Comparison of ENCODE assay signal across 23 cellular contexts in genomic region chr5:164650427-164650826, GRCh38.
DNase-seq lines count a peak whose midpoint lies in the region; ATAC-seq lines count a peak whose summit lies in the region.
"Had no signal": no experiment of that assay in that cellular context is flagged by ENCODE, and none has a peak within 500 bp of the region (broad histone marks: within the 10 kb centered on the region; RNA-seq: fewer than 3 reads in every experiment).

No MANE protein-coding gene starts in this region.

- H3K4me3 Mint-ChIP-seq in effector memory CD8-positive, alpha-beta T cell = no peak overlapping the region
- no peak overlapping the region for H3K4me3 Mint-ChIP-seq in stimulated activated memory B cell treated with anti-CD40 and anti-IgM and Interleukin-4, amounts not matched to agents 10 μg/mL and 1 μg/mL and 100 μg/mL, for 72 hours
- H3K4me3 Mint-ChIP-seq: CD4-positive, alpha-beta T cell had no signal

- peak; percentile 45 for ATAC-seq in GM18868 (IDR thresholded peaks at IDR 0.05; ENCODE audit: unreplicated experiment)
- peak; percentile 43 for ATAC-seq in GM21381 (IDR thresholded peaks at IDR 0.05; ENCODE audit: unreplicated experiment)
- peak; percentile 63 for ATAC-seq in HG02798 (IDR thresholded peaks at IDR 0.05; ENCODE audit: poor library complexity, unreplicated experiment)
- no peak for ATAC-seq in effector memory CD8-positive, alpha-beta T cell (replicated peaks)
- no peak for ATAC-seq in stimulated activated memory B cell treated with anti-CD40 and anti-IgM and Interleukin-4, amounts not matched to agents 10 μg/mL and 1 μg/mL and 100 μg/mL, for 72 hours
- ATAC-seq: A549, HCT116 had no signal

- no peaks in the 10 kb centered on the region for H3K4me1 Mint-ChIP-seq in effector memory CD8-positive, alpha-beta T cell (ENCODE audit: low read depth in 2 of 2)
- H3K4me1 Mint-ChIP-seq in stimulated activated memory B cell treated with anti-CD40 and anti-IgM and Interleukin-4, amounts not matched to agents 10 μg/mL and 1 μg/mL and 100 μg/mL, for 72 hours = no peaks in the 10 kb centered on the region

- H3K27me3 Mint-ChIP-seq in effector memory CD8-positive, alpha-beta T cell = no peaks in the 10 kb centered on the region
- no peaks in the 10 kb centered on the region for H3K27me3 Mint-ChIP-seq in stimulated activated memory B cell treated with anti-CD40 and anti-IgM and Interleukin-4, amounts not matched to agents 10 μg/mL and 1 μg/mL and 100 μg/mL, for 72 hours
- H3K27me3 Mint-ChIP-seq: CD4-positive, alpha-beta T cell had no signal

- no peak overlapping the region for H3K27ac Mint-ChIP-seq in effector memory CD8-positive, alpha-beta T cell
- H3K27ac Mint-ChIP-seq in stimulated activated memory B cell treated with anti-CD40 and anti-IgM and Interleukin-4, amounts not matched to agents 10 μg/mL and 1 μg/mL and 100 μg/mL, for 72 hours = no peak overlapping the region
- H3K27ac Mint-ChIP-seq: CD4-positive, alpha-beta T cell had no signal

- H3K36me3 Mint-ChIP-seq in effector memory CD8-positive, alpha-beta T cell (ENCODE audit: insufficient read depth) = no peaks in the 10 kb centered on the region
- no peaks in the 10 kb centered on the region for H3K36me3 Mint-ChIP-seq in stimulated activated memory B cell treated with anti-CD40 and anti-IgM and Interleukin-4, amounts not matched to agents 10 μg/mL and 1 μg/mL and 100 μg/mL, for 72 hours

- peaks cover 4 to 7% of the 10 kb centered on the region in 2 donors for H3K9me3 Mint-ChIP-seq in effector memory CD8-positive, alpha-beta T cell
- H3K9me3 Mint-ChIP-seq in stimulated activated memory B cell treated with anti-CD40 and anti-IgM and Interleukin-4, amounts not matched to agents 10 μg/mL and 1 μg/mL and 100 μg/mL, for 72 hours = peaks cover under 1% of the 10 kb centered on the region

- DNase-seq in effector memory CD8-positive, alpha-beta T cell = no peak
- DNase-seq in retina (no peak), NCI-H2107 (lab: John Stamatoyannopoulos, UW) (no peak)
- DNase-seq: AML-193; CD4-positive, alpha-beta T cell; IMR-90; KG1; MG63; NCI-H1105 treated with DMSO at 0.1 percent for 48 hours; NCI-H146; NCI-H2029; NCI-H2227 treated with DMSO at 0.1 percent for 48 hours; NCI-H69; OCI-M1; Peyer's patch; SHP77 treated with DMSO at 0.1 percent for 48 hours; T-helper 1 cell had no signal

Comparison
In these comparisons a context has a peak if more than half of its experiments do, and no peak if none do; other contexts are left out.
1. ATAC-seq: peak in GM18868 (single experiment), GM21381 (single experiment) and HG02798 (single experiment); none in effector memory CD8-positive, alpha-beta T cell (single experiment) and stimulated activated memory B cell treated with anti-CD40 and anti-IgM and Interleukin-4, amounts not matched to agents 10 μg/mL and 1 μg/mL and 100 μg/mL, for 72 hours (single experiment).